ENCODE assay signal across 8 cellular contexts in genomic region chr12:55727643-55728184, GRCh38. TPM values are rescaled to one million over a fixed set of nuclear protein-coding genes. Genes with fewer than 3 reads are reported as not detected.
DNase-seq lines count a peak whose midpoint lies in the region; ATAC-seq and TF ChIP-seq lines count a peak whose summit lies in the region.

No MANE protein-coding gene starts in this region.

- H3K36me3 ChIP-seq in MM.1S (replicated peaks; ENCODE audit: insufficient read depth, low read length): no peaks in the 10 kb centered on the region

- H3K4me3 Mint-ChIP-seq in MCF 10A (ENCODE audit: unreplicated experiment): peak overlapping the region; percentile 76

- POLR2A ChIA-PET in MCF 10A (lab: Yijun Ruan, JAX): interaction anchor here (1.5 to 2.4 kb wide), 2 partner anchors 11 to 205 kb away, joined by 5 to 11 read pairs; partner anchors contain the start of gene BLOC1S1

- in situ Hi-C loops in GM13976 (cut with MboI; ENCODE audit: low sequenced_read_pairs, unreplicated experiment): no loop called here

- H3K36me3 Mint-ChIP-seq in MCF 10A (ENCODE audit: insufficient read depth, unreplicated experiment): peaks cover 48% of the 10 kb centered on the region

- H3K4me1 Mint-ChIP-seq in MCF 10A (ENCODE audit: insufficient read depth, unreplicated experiment): peaks cover 22% of the 10 kb centered on the region

- peak overlapping the region; percentile 75; the same call in 1 of the 2 replicates for H2AFZ ChIP-seq in MM.1S (ENCODE audit: low read length)

- no peaks in the 10 kb centered on the region for H4K20me1 ChIP-seq in MM.1S (ENCODE audit: insufficient read depth, low read length)

- H3F3A ChIP-seq in MM.1S (ENCODE audit: insufficient read depth, low read length): no peaks in the 10 kb centered on the region

- TF ChIP-seq CTCF in MM.1S (IDR thresholded peaks at IDR 0.05; ENCODE audit: low read length) (no peak), MCF 10A (IDR thresholded peaks at IDR 0.05; ENCODE audit: unreplicated experiment) (no peak), GM13976 (IDR thresholded peaks at IDR 0.05; ENCODE audit: borderline replicate concordance, control extremely low read depth, extremely low read depth, insufficient read depth, missing control alignments) (no peak)

- peak; percentile 17 for ATAC-seq in left colon

- H3K9ac ChIP-seq in MM.1S (ENCODE audit: low read length): peak overlapping the region; percentile 77; the same call in 1 of the 2 replicates

- peak overlapping the region; percentile 69 for H3K4me2 ChIP-seq in MM.1S (ENCODE audit: low read depth, low read length)

- peaks cover 15% of the 10 kb centered on the region for H3K79me2 ChIP-seq in MM.1S (ENCODE audit: low read length)

- H3K27ac ChIP-seq in MM.1S (ENCODE audit: low read length): no peak overlapping the region
- peak overlapping the region; percentile 99 for H3K27ac ChIP-seq in substantia nigra (ENCODE audit: low read depth, low read length, poor library complexity, severe bottlenecking)

- BruUV-seq in MCF 10A (replicated peaks; lab: Mats Ljungman, UMichigan): no TSS peak

- intact Hi-C loops in MCF 10A (cut with micrococcal nuclease): loop anchor here (2.0 kb wide), 1 partner anchor 47 kb away; a partner anchor contains a TSS
- intact Hi-C loops in left colon (cut with DNase I, micrococcal nuclease): no loop called here

- peak overlapping the region; percentile 81 for H3K4me3 ChIP-seq in MM.1S (ENCODE audit: low read length)

- H3K4me1 ChIP-seq in MM.1S (ENCODE audit: low read length): peaks cover 16% of the 10 kb centered on the region

- CTCF ChIA-PET in MCF 10A (lab: Yijun Ruan, JAX): interaction anchor here (0.7 kb wide), 2 partner anchors 28 to 138 kb away, joined by 3 to 5 read pairs; no protein-coding TSS in a partner anchor

- peak overlapping the region; percentile 66 for H3K27ac Mint-ChIP-seq in MCF 10A (ENCODE audit: low read depth, unreplicated experiment)

- DNase-seq in COLO668 (lab: John Stamatoyannopoulos, UW; ENCODE audit: unreplicated experiment): peak; percentile 17
- no peak for DNase-seq in MM.1S
- DNase-seq in MCF 10A (ENCODE audit: unreplicated experiment): peak; percentile 43
- peak; percentile 74 to 76 for DNase-seq in left colon
- DNase-seq in substantia nigra (lab: John Stamatoyannopoulos, UW): peak in 19 of 49 donors; percentile 18 to 81 (median 49)
- no peak for DNase-seq in GM13976 (ENCODE audit: low spot score)
- DNase-seq in RPMI8226: no peak
- no peak for DNase-seq in NOMO-1 treated with DMSO at 0.1 percent for 48 hours (lab: John Stamatoyannopoulos, UW; ENCODE audit: unreplicated experiment)

- H3K9me3 ChIP-seq in MM.1S (replicated peaks; ENCODE audit: insufficient read depth, low read length): no peaks in the 10 kb centered on the region

- no peaks in the 10 kb centered on the region for H3K9me2 ChIP-seq in MM.1S (replicated peaks; ENCODE audit: insufficient read depth, low read length)

- H3K27me3 ChIP-seq in MM.1S (replicated peaks; ENCODE audit: insufficient read depth, low read length): no peaks in the 10 kb centered on the region

- H3K9me3 Mint-ChIP-seq in MCF 10A (ENCODE audit: unreplicated experiment): no peaks in the 10 kb centered on the region

- H3K27me3 Mint-ChIP-seq in MCF 10A (ENCODE audit: insufficient read depth, unreplicated experiment): no peaks in the 10 kb centered on the region

RNA-seq across cellular contexts. Expression of gene CD63, which starts 1.1 kb away (rescaled TPM):
- total RNA-seq in MCF 10A (2022): 552 and 724 TPM in 2 replicates
- total RNA-seq in left colon: 1,000 to 10,000 TPM; 1,137 to 1,252 TPM

RNA-seq across cellular contexts. Expression of gene RDH5, which starts 7.5 kb away (rescaled TPM):
- total RNA-seq in MCF 10A (2022) (2.5 and 3.9 TPM in 2 replicates), left colon (10 to 100 TPM; 34.2 to 37.7 TPM)

RNA-seq across cellular contexts. Expression of gene BLOC1S1, which starts 11.9 kb away (rescaled TPM):
- total RNA-seq in MCF 10A (2022) (75.8 and 84.3 TPM in 2 replicates), left colon (100 to 1,000 TPM; 266 to 300 TPM)

RNA-seq across cellular contexts. Expression of gene GDF11, which starts 15.2 kb away (rescaled TPM):
- total RNA-seq in MCF 10A (2022) (1.9 TPM in 2 replicates), left colon (1 to 10 TPM; 1.5 to 2.7 TPM)

RNA-seq across cellular contexts. Expression of gene ITGA7, which starts 20.0 kb away (rescaled TPM):
- total RNA-seq in MCF 10A (2022) (2.1 and 3.0 TPM in 2 replicates), left colon (10 to 100 TPM; 10.2 to 56.5 TPM)

Comparison
In these comparisons a context has a peak if more than half of its experiments do, and no peak if none do; other contexts are left out.
1. DNase-seq: peak in COLO668 (single experiment), MCF 10A (single experiment) and left colon (2 of 2); none in MM.1S (single experiment), GM13976 (single experiment), RPMI8226 (single experiment) and NOMO-1 treated with DMSO at 0.1 percent for 48 hours (single experiment).